Comparison of ENCODE assay signal across 17 cellular contexts in the genomic region with DNA sequence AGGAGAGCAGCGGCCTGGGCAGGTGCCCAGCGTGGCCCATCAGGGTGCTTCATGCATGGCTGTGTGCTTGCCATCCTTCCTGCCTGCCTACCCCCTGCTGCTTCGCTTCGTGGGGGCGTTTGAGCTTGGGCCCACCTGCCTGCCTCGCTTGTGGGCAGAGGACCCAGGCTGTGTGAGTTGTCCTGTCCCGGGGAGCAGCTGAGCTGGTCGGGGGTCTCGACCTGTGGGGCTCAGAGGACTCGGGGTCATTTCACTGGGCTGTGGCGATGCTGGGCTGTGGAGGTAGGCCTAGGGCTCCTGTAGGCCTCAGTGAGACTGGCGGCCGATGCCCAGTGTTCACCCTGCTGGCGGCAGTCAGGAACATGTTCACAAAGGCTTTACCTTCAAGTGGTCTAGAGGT. TPM values are rescaled to one million over a fixed set of nuclear protein-coding genes. Genes with fewer than 3 reads are reported as not detected.
DNase-seq lines count a peak whose midpoint lies in the region; ATAC-seq and TF ChIP-seq lines count a peak whose summit lies in the region.
"Had no signal": no experiment of that assay in that cellular context is flagged by ENCODE, and none has a peak within 500 bp of the region (broad histone marks: within the 10 kb centered on the region; RNA-seq: fewer than 3 reads in every experiment).

No MANE protein-coding gene starts in this region.

- no peaks in the 10 kb centered on the region for H3K9me2 ChIP-seq in hepatocyte (replicated peaks; ENCODE audit: insufficient read depth)

- peaks cover 32% of the 10 kb centered on the region for H4K20me1 ChIP-seq in IMR-90 (ENCODE audit: insufficient read depth, low read length)
- H4K20me1 ChIP-seq in mammary epithelial cell (ENCODE audit: insufficient read depth, low read length) = no peaks in the 10 kb centered on the region
- H4K20me1 ChIP-seq in hepatocyte (ENCODE audit: insufficient read depth, poor library complexity, severe bottlenecking) = no peaks in the 10 kb centered on the region

- DNase-seq in IMR-90 (no peak), mammary epithelial cell (no peak), hepatocyte (ENCODE audit: low spot score) (no peak)
- DNase-seq in activated T-helper 1 cell treated with anti-CD3 and anti-CD28 coated beads, Interleukin-12 subunit alpha, Interleukin-12 subunit beta, Interleukin-2, Interleukin-4 antibody, amounts not matched to agents 30 ng/mL and 10 ng/mL and 1 ng/mL, durations not matched to agents 14 hours and 24 hours and 36 hours (ENCODE audit: low spot score) = no peak
- no peak for DNase-seq in stimulated activated CD4-positive, alpha-beta T cell treated with anti-CD3 and anti-CD28 coated beads, Interleukin-12 subunit alpha, Interleukin-12 subunit beta, amount 100 ng/mL, for 4 hours
- DNase-seq: activated CD8-positive, alpha-beta T cell treated with anti-CD3 and anti-CD28 coated beads, Interleukin-2, amount 10 ng/mL, durations not matched to agents 7 days and 5 days; activated gamma-delta T cell; DMS53; NCI-H2171 treated with DMSO at 0.1 percent for 48 hours; thyroid gland had no signal

- no peak overlapping the region for H2AK9ac ChIP-seq in IMR-90 (replicated peaks; ENCODE audit: low read depth, low read length, poor library complexity)

- WGBS in IMR-90 (ENCODE audit: extremely low coverage in 2 of 2, insufficient read length in 1 of 2), 2 experiments = 89% methylated on average over 13 of the region's 14 CpGs; no CpG with 5 or more reads in 1 of the 2 experiments
- 80% methylated on average over 7 of the region's 14 CpGs for WGBS in mammary epithelial cell (ENCODE audit: low coverage, missing lambda C conversion rate)
- WGBS in hepatocyte (ENCODE audit: low lambda C conversion rate, missing lambda C conversion rate) = 89% methylated on average over 14 of the region's 14 CpGs

- H3K4me3 ChIP-seq in IMR-90 (ENCODE audit: insufficient read depth, low read depth, low read length) (no peak overlapping the region), mammary epithelial cell (replicated peaks in 1 of 3; ENCODE audit: insufficient read depth in 1 of 3, low read depth in 2 of 3, low read length in 3 of 3) (no peak overlapping the region), hepatocyte (no peak overlapping the region), stomach smooth muscle (ENCODE audit: low read length in 2 of 2) (peak overlapping the region in 1 of 2 donors; percentile 15)
- H3K4me3 ChIP-seq: lung, thyroid gland had no signal

- no peak overlapping the region for H3K56ac ChIP-seq in IMR-90 (ENCODE audit: extremely low read depth, insufficient read depth, low read length)

- no peaks in the 10 kb centered on the region for H3K27me3 Mint-ChIP-seq in activated T-helper 1 cell treated with anti-CD3 and anti-CD28 coated beads, Interleukin-12 subunit alpha, Interleukin-12 subunit beta, Interleukin-2, Interleukin-4 antibody, amounts not matched to agents 30 ng/mL and 10 ng/mL and 1 ng/mL, durations not matched to agents 14 hours and 24 hours and 36 hours (ENCODE audit: insufficient read depth)
- H3K27me3 Mint-ChIP-seq: B cell had no signal

- H3K27me3 ChIP-seq in IMR-90 (ENCODE audit: control insufficient read depth, insufficient read depth, low read length) = no peaks in the 10 kb centered on the region
- H3K27me3 ChIP-seq in mammary epithelial cell (ENCODE audit: insufficient read depth, low read length) = no peaks in the 10 kb centered on the region
- H3K27me3 ChIP-seq in hepatocyte = no peaks in the 10 kb centered on the region
- H3K27me3 ChIP-seq in stomach smooth muscle (ENCODE audit: control insufficient read depth in 1 of 2, insufficient read depth in 2 of 2, low read length in 2 of 2) = no peaks in the 10 kb centered on the region
- H3K27me3 ChIP-seq: brain microvascular endothelial cell, thyroid gland had no signal

- in situ Hi-C loops in IMR-90 (cut with MboI; ENCODE audit: low sequenced_read_pairs) (no loop called here), mammary epithelial cell (cut with MboI; ENCODE audit: low sequenced_read_pairs in 2 of 2) (no loop called here)

- H2BK120ac ChIP-seq in IMR-90 (ENCODE audit: low read depth, low read length) = no peak overlapping the region

- no peak overlapping the region for H3K4me2 ChIP-seq in IMR-90 (ENCODE audit: low read depth, low read length)
- peak overlapping the region; percentile 52 for H3K4me2 ChIP-seq in mammary epithelial cell (ENCODE audit: insufficient read depth, low read depth, low read length)
- H3K4me2 ChIP-seq in hepatocyte = no peak overlapping the region

- H3K4me1 ChIP-seq in IMR-90 (ENCODE audit: control insufficient read depth, insufficient read depth, low read length) (peaks cover 13% of the 10 kb centered on the region; the same call in 1 of the 2 replicates), mammary epithelial cell (ENCODE audit: insufficient read depth, low read length) (peaks cover 25% of the 10 kb centered on the region), hepatocyte (ENCODE audit: insufficient read depth) (peaks cover 20% of the 10 kb centered on the region), stomach smooth muscle (ENCODE audit: control insufficient read depth, insufficient read depth, low read length) (peaks cover 19% of the 10 kb centered on the region)
- H3K4me1 ChIP-seq: thyroid gland had no signal

- H2AFZ ChIP-seq in IMR-90 (replicated peaks; ENCODE audit: low read length, poor library complexity) (no peak overlapping the region), mammary epithelial cell (ENCODE audit: low read depth, low read length) (no peak overlapping the region), hepatocyte (no peak overlapping the region)

- no peak overlapping the region for H4K91ac ChIP-seq in IMR-90 (ENCODE audit: insufficient read depth, low read depth, low read length)

- no peaks in the 10 kb centered on the region for H3K9me3 Mint-ChIP-seq in activated T-helper 1 cell treated with anti-CD3 and anti-CD28 coated beads, Interleukin-12 subunit alpha, Interleukin-12 subunit beta, Interleukin-2, Interleukin-4 antibody, amounts not matched to agents 30 ng/mL and 10 ng/mL and 1 ng/mL, durations not matched to agents 14 hours and 24 hours and 36 hours

- H2AK5ac ChIP-seq in IMR-90 (ENCODE audit: low read depth, low read length) = 0 out of 2 replicates have a peak overlapping the region, but pooled peaks have one; percentile 27

- H3K27ac Mint-ChIP-seq in activated T-helper 1 cell treated with anti-CD3 and anti-CD28 coated beads, Interleukin-12 subunit alpha, Interleukin-12 subunit beta, Interleukin-2, Interleukin-4 antibody, amounts not matched to agents 30 ng/mL and 10 ng/mL and 1 ng/mL, durations not matched to agents 14 hours and 24 hours and 36 hours = no peak overlapping the region
- H3K27ac Mint-ChIP-seq: B cell had no signal

- H3K9me3 ChIP-seq in IMR-90 (ENCODE audit: control insufficient read depth, insufficient read depth, low read length) (no peaks in the 10 kb centered on the region), mammary epithelial cell (replicated peaks; ENCODE audit: insufficient read depth, low read length) (no peaks in the 10 kb centered on the region), hepatocyte (ENCODE audit: low read depth) (no peaks in the 10 kb centered on the region), stomach smooth muscle (ENCODE audit: control insufficient read depth in 2 of 2, low read length in 2 of 2) (no peaks in the 10 kb centered on the region)
- H3K9me3 ChIP-seq: thyroid gland had no signal

- ATAC-seq in IMR-90 (ENCODE audit: low read depth) = peak; percentile 5; the same call in 1 of the 2 replicates
- no peak for ATAC-seq in GM21717 (IDR thresholded peaks at IDR 0.05; ENCODE audit: unreplicated experiment)
- no peak for ATAC-seq in HG03432 (IDR thresholded peaks at IDR 0.05; ENCODE audit: unreplicated experiment)
- ATAC-seq: activated CD8-positive, alpha-beta T cell treated with anti-CD3 and anti-CD28 coated beads, Interleukin-2, amount 10 ng/mL, durations not matched to agents 7 days and 5 days had no signal

- TF ChIP-seq CTCF in IMR-90 (conservative IDR thresholded peaks at IDR 0.05; ENCODE audit: low read depth, low read length) = no peak
- peak in 1 of 2 donors; percentile 7 for TF ChIP-seq CTCF in mammary epithelial cell (conservative IDR thresholded peaks at IDR 0.05 in 1 of 2, IDR thresholded peaks at IDR 0.05 in 1 of 2; ENCODE audit: extremely low read depth in 1 of 2, insufficient read depth in 1 of 2, low read depth in 1 of 2, low read length in 2 of 2)
- TF ChIP-seq CTCF in hepatocyte (IDR thresholded peaks at IDR 0.05; ENCODE audit: poor library complexity) = no peak

- no peak for TF ChIP-seq POLR2A in IMR-90 (IDR thresholded peaks at IDR 0.05; ENCODE audit: low read depth, low read length)

- no peak overlapping the region for H2BK5ac ChIP-seq in IMR-90 (ENCODE audit: low read depth, low read length, poor library complexity, severe bottlenecking)

- peaks cover 21% of the 10 kb centered on the region for H3K36me3 Mint-ChIP-seq in activated T-helper 1 cell treated with anti-CD3 and anti-CD28 coated beads, Interleukin-12 subunit alpha, Interleukin-12 subunit beta, Interleukin-2, Interleukin-4 antibody, amounts not matched to agents 30 ng/mL and 10 ng/mL and 1 ng/mL, durations not matched to agents 14 hours and 24 hours and 36 hours (ENCODE audit: low read depth)

- H3K36me3 ChIP-seq in IMR-90 (ENCODE audit: control insufficient read depth, insufficient read depth, low read length) (peaks cover 83% of the 10 kb centered on the region), mammary epithelial cell (ENCODE audit: insufficient read depth, low read length) (peaks cover 43% of the 10 kb centered on the region), hepatocyte (replicated peaks; ENCODE audit: insufficient read depth, low read depth) (no peaks in the 10 kb centered on the region), stomach smooth muscle (ENCODE audit: control insufficient read depth in 2 of 2, insufficient read depth in 2 of 2, low read length in 2 of 2) (peaks cover 53 to 72% of the 10 kb centered on the region in 2 donors)

- no peak overlapping the region for H4K5ac ChIP-seq in IMR-90 (ENCODE audit: low read depth, low read length)

- no peak overlapping the region for H2BK15ac ChIP-seq in IMR-90 (ENCODE audit: low read depth, low read length)

- H3K9ac ChIP-seq in IMR-90 (ENCODE audit: low read depth, low read length) = no peak overlapping the region
- H3K9ac ChIP-seq in mammary epithelial cell (ENCODE audit: insufficient read depth, low read length) = no peak overlapping the region
- no peak overlapping the region for H3K9ac ChIP-seq in stomach smooth muscle (ENCODE audit: low read length in 2 of 2)

- no peaks in the 10 kb centered on the region for H3K79me2 ChIP-seq in mammary epithelial cell (ENCODE audit: insufficient read depth, low read length)
- H3K79me2 ChIP-seq in hepatocyte = no peaks in the 10 kb centered on the region

- no peaks in the 10 kb centered on the region for H3K4me1 Mint-ChIP-seq in activated T-helper 1 cell treated with anti-CD3 and anti-CD28 coated beads, Interleukin-12 subunit alpha, Interleukin-12 subunit beta, Interleukin-2, Interleukin-4 antibody, amounts not matched to agents 30 ng/mL and 10 ng/mL and 1 ng/mL, durations not matched to agents 14 hours and 24 hours and 36 hours (ENCODE audit: low read depth)
- H3K4me1 Mint-ChIP-seq: B cell had no signal

- no peak overlapping the region for H2BK20ac ChIP-seq in IMR-90 (ENCODE audit: low read depth, low read length)

- H3K4ac ChIP-seq in IMR-90 (ENCODE audit: low read depth, low read length) = no peak overlapping the region

- H3K9me1 ChIP-seq in IMR-90 (ENCODE audit: insufficient read depth, low read length) = peaks cover 17% of the 10 kb centered on the region; the same call in 1 of the 2 replicates

- intact Hi-C loops in IMR-90 (cut with micrococcal nuclease) = no loop called here
- intact Hi-C loops in mammary epithelial cell (cut with micrococcal nuclease) = no loop called here
- intact Hi-C loops in activated T-helper 1 cell treated with anti-CD3 and anti-CD28 coated beads, Interleukin-12 subunit alpha, Interleukin-12 subunit beta, Interleukin-2, Interleukin-4 antibody, amounts not matched to agents 30 ng/mL and 10 ng/mL and 1 ng/mL, durations not matched to agents 14 hours and 24 hours and 36 hours (cut with micrococcal nuclease) = no loop called here

- H3K23ac ChIP-seq in IMR-90 (ENCODE audit: low read depth, low read length) = no peak overlapping the region

- H3K14ac ChIP-seq in IMR-90 (replicated peaks; ENCODE audit: low read depth, low read length) = no peak overlapping the region

- H3K79me1 ChIP-seq in IMR-90 (ENCODE audit: low read depth in 1 of 2, low read length in 2 of 2) = peaks cover 6 to 48% of the 10 kb centered on the region in 2 experiments; a peak in 3 of 4 replicates

- TF ChIP-seq RAD21 in IMR-90 (IDR thresholded peaks at IDR 0.05; ENCODE audit: low read length) = no peak

- H3K27ac ChIP-seq in IMR-90 (ENCODE audit: insufficient read depth, low read length) (no peak overlapping the region), mammary epithelial cell (ENCODE audit: insufficient read depth, low read depth, low read length) (no peak overlapping the region), hepatocyte (peak overlapping the region; percentile 88), stomach smooth muscle (ENCODE audit: low read length) (peak overlapping the region; percentile 41)
- H3K27ac ChIP-seq: brain microvascular endothelial cell, thyroid gland had no signal

- no peak overlapping the region for H3K18ac ChIP-seq in IMR-90 (ENCODE audit: low read depth, low read length)

- H4K8ac ChIP-seq in IMR-90 (ENCODE audit: low read depth in 2 of 2, low read length in 2 of 2) = no peak overlapping the region

- POLR2A ChIA-PET in IMR-90 (lab: Charles Lee; ENCODE audit: unreplicated experiment) = no interaction called here

- BruUV-seq in IMR-90 (replicated peaks; lab: Mats Ljungman, UMichigan) (no TSS peak), mammary epithelial cell (replicated peaks; lab: Mats Ljungman, UMichigan) (TSS peak; percentile 8)

- H3K4me3 Mint-ChIP-seq in activated T-helper 1 cell treated with anti-CD3 and anti-CD28 coated beads, Interleukin-12 subunit alpha, Interleukin-12 subunit beta, Interleukin-2, Interleukin-4 antibody, amounts not matched to agents 30 ng/mL and 10 ng/mL and 1 ng/mL, durations not matched to agents 14 hours and 24 hours and 36 hours = no peak overlapping the region
- H3K4me3 Mint-ChIP-seq: activated CD8-positive, alpha-beta T cell treated with anti-CD3 and anti-CD28 coated beads, Interleukin-2, amount 10 ng/mL, durations not matched to agents 7 days and 5 days; B cell had no signal

- dilution Hi-C loops in IMR-90 (cut with HindIII; ENCODE audit: low sequenced_read_pairs, unreplicated experiment) = no loop called here
- dilution Hi-C loops in mammary epithelial cell (cut with HindIII; ENCODE audit: low sequenced_read_pairs) = loop anchor here (5.0 kb wide), 1 partner anchor 54 kb away; a partner anchor contains a TSS

- CTCF ChIA-PET in IMR-90 (lab: Yijun Ruan, JAX) (no interaction called here), mammary epithelial cell (lab: Charles Lee; ENCODE audit: low non-redundant PET) (no interaction called here)

RNA-seq across cellular contexts. Expression of a gene that starts 12.1 kb away (rescaled TPM):
- total RNA-seq in IMR-90 (2012; rRNA removed) = not detected in 2 replicates
- polyA plus RNA-seq in IMR-90 (2012; rRNA removed) = 0.04 TPM in 1 of 2 replicates, not detected in the other
- polyA plus RNA-seq in IMR-90 (2012; cell fraction: cytosol; rRNA removed) = 0.04 TPM in 1 of 2 replicates, not detected in the other
- polyA plus RNA-seq in IMR-90 (2012; cell fraction: nucleus; rRNA removed; ENCODE audit: low replicate concordance) = 0.24 and 0.60 TPM in 2 replicates
- total RNA-seq in mammary epithelial cell = under 1 TPM in 1 of 2 donors, not detected in 1; 0.17 TPM
- polyA plus RNA-seq in mammary epithelial cell = 0.02 TPM
- not detected for polyA minus RNA-seq in mammary epithelial cell
- total RNA-seq in hepatocyte = 4.0 and 4.6 TPM in 2 replicates
- polyA plus RNA-seq in hepatocyte = 3.0 and 4.0 TPM in 2 replicates
- 0.05 and 0.16 TPM in 2 replicates for total RNA-seq in activated T-helper 1 cell treated with anti-CD3 and anti-CD28 coated beads, Interleukin-12 subunit alpha, Interleukin-12 subunit beta, Interleukin-2, Interleukin-4 antibody, amounts not matched to agents 30 ng/mL and 10 ng/mL and 1 ng/mL, durations not matched to agents 14 hours and 24 hours and 36 hours
- total RNA-seq: SK-MEL-5 had no signal

RNA-seq across cellular contexts. Expression of a gene that starts 27.7 kb away (rescaled TPM):
- total RNA-seq in IMR-90 (2012; rRNA removed) = 34.2 and 36.9 TPM in 2 replicates
- 86.0 and 92.2 TPM in 2 replicates for polyA plus RNA-seq in IMR-90 (2012; rRNA removed)
- polyA plus RNA-seq in IMR-90 (2012; cell fraction: cytosol; rRNA removed) = 37.7 and 53.7 TPM in 2 replicates
- 524 and 765 TPM in 2 replicates for polyA plus RNA-seq in IMR-90 (2012; cell fraction: nucleus; rRNA removed; ENCODE audit: low replicate concordance)
- 100 to 1,000 TPM in 1 of 2 donors, 10 to 100 TPM in 1; 79.7 to 123 TPM for total RNA-seq in mammary epithelial cell
- 43.9 TPM for polyA plus RNA-seq in mammary epithelial cell
- polyA minus RNA-seq in mammary epithelial cell = 103 TPM
- total RNA-seq in hepatocyte = 52.1 and 74.5 TPM in 2 replicates
- polyA plus RNA-seq in hepatocyte = 58.9 and 66.3 TPM in 2 replicates
- total RNA-seq in activated T-helper 1 cell treated with anti-CD3 and anti-CD28 coated beads, Interleukin-12 subunit alpha, Interleukin-12 subunit beta, Interleukin-2, Interleukin-4 antibody, amounts not matched to agents 30 ng/mL and 10 ng/mL and 1 ng/mL, durations not matched to agents 14 hours and 24 hours and 36 hours = 72.0 and 74.2 TPM in 2 replicates

RNA-seq across cellular contexts. Expression of a gene that starts 29.2 kb away (rescaled TPM):
- total RNA-seq in IMR-90 (2012; rRNA removed) (1.1 and 1.3 TPM in 2 replicates), mammary epithelial cell (under 1 TPM; 0.33 to 0.85 TPM), hepatocyte (15.0 and 16.1 TPM in 2 replicates)
- polyA plus RNA-seq in IMR-90 (2012; rRNA removed) (4.0 and 4.6 TPM in 2 replicates), mammary epithelial cell (0.15 TPM), hepatocyte (9.7 and 19.8 TPM in 2 replicates)
- 1.8 and 2.3 TPM in 2 replicates for polyA plus RNA-seq in IMR-90 (2012; cell fraction: cytosol; rRNA removed)
- 3.4 and 6.2 TPM in 2 replicates for polyA plus RNA-seq in IMR-90 (2012; cell fraction: nucleus; rRNA removed; ENCODE audit: low replicate concordance)
- polyA minus RNA-seq in mammary epithelial cell = not detected
- 0.32 and 0.67 TPM in 2 replicates for total RNA-seq in activated T-helper 1 cell treated with anti-CD3 and anti-CD28 coated beads, Interleukin-12 subunit alpha, Interleukin-12 subunit beta, Interleukin-2, Interleukin-4 antibody, amounts not matched to agents 30 ng/mL and 10 ng/mL and 1 ng/mL, durations not matched to agents 14 hours and 24 hours and 36 hours

RNA-seq across cellular contexts. Expression of a gene that starts 38.2 kb away (rescaled TPM):
- not detected in 2 replicates for total RNA-seq in IMR-90 (2012; rRNA removed)
- polyA plus RNA-seq in IMR-90 (2012; rRNA removed) = 0.04 and 0.07 TPM in 2 replicates
- polyA plus RNA-seq in IMR-90 (2012; cell fraction: cytosol; rRNA removed) = 0.01 and 0.07 TPM in 2 replicates
- polyA plus RNA-seq in IMR-90 (2012; cell fraction: nucleus; rRNA removed; ENCODE audit: low replicate concordance) = 0.01 and 0.03 TPM in 2 replicates
- under 1 TPM; 0.45 to 0.50 TPM for total RNA-seq in mammary epithelial cell
- 0.24 TPM for polyA plus RNA-seq in mammary epithelial cell
- polyA minus RNA-seq in mammary epithelial cell = not detected
- total RNA-seq in hepatocyte = 1.5 and 3.8 TPM in 2 replicates
- 0.48 and 1.5 TPM in 2 replicates for polyA plus RNA-seq in hepatocyte
- total RNA-seq in activated T-helper 1 cell treated with anti-CD3 and anti-CD28 coated beads, Interleukin-12 subunit alpha, Interleukin-12 subunit beta, Interleukin-2, Interleukin-4 antibody, amounts not matched to agents 30 ng/mL and 10 ng/mL and 1 ng/mL, durations not matched to agents 14 hours and 24 hours and 36 hours = 0.13 TPM in 1 of 2 replicates, not detected in the other

RNA-seq across cellular contexts. Expression of a gene that starts 50.6 kb away (rescaled TPM):
- 161 and 173 TPM in 2 replicates for total RNA-seq in IMR-90 (2012; rRNA removed)
- 200 and 228 TPM in 2 replicates for polyA plus RNA-seq in IMR-90 (2012; rRNA removed)
- 168 and 316 TPM in 2 replicates for polyA plus RNA-seq in IMR-90 (2012; cell fraction: cytosol; rRNA removed)
- 247 and 500 TPM in 2 replicates for polyA plus RNA-seq in IMR-90 (2012; cell fraction: nucleus; rRNA removed; ENCODE audit: low replicate concordance)
- total RNA-seq in mammary epithelial cell = 10 to 100 TPM; 36.7 to 73.0 TPM
- 88.7 TPM for polyA plus RNA-seq in mammary epithelial cell
- polyA minus RNA-seq in mammary epithelial cell = 300 TPM
- total RNA-seq in hepatocyte = 167 and 172 TPM in 2 replicates
- 166 and 177 TPM in 2 replicates for polyA plus RNA-seq in hepatocyte
- total RNA-seq in activated T-helper 1 cell treated with anti-CD3 and anti-CD28 coated beads, Interleukin-12 subunit alpha, Interleukin-12 subunit beta, Interleukin-2, Interleukin-4 antibody, amounts not matched to agents 30 ng/mL and 10 ng/mL and 1 ng/mL, durations not matched to agents 14 hours and 24 hours and 36 hours = 60.8 and 61.7 TPM in 2 replicates

Comparison
In these comparisons a context has a peak if more than half of its experiments do, and no peak if none do; other contexts are left out.
1. H3K27ac ChIP-seq: peak in hepatocyte (single experiment) and stomach smooth muscle (single experiment); none in IMR-90 (single experiment) and mammary epithelial cell (single experiment).